ENCODE assay signal across 19 cellular contexts in the genomic region with DNA sequence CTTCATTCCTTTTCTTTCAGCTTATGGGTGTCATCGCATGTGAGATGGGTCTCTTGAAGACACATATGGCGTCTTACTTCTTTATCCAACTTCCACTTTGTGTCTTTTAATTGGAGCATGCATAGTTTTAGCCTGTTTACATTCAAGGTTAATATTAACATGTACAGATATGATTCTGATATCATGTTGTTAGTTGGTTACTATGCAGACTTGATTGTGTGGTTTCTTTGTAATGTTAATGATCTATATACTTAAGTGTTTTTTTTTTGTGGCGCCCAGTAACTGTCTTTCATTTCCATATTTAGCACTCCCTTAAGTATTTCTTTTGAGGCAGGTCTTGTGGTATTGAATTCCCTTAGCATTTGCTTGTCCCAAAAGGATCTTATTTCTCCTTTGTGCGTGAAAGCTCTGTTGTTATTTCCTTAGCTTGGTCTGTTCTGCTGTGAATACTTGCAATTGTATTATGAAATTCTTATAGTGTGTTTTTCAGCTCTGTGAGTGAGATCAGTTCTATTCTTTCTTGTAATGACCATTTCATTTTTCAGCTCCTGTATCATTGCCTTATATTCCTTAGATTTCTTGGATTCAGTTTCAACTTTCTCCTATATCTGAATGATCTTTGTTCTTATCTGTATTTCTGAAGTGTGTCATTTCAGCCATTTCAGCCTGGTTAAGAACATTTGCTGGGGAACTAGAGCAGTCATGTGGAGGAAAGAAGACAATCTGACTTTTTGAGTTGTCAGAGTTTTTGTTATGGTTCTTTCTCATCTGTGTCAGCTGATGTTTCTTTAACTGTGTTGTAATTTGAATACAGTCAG.
"Had no signal": no experiment of that assay in that cellular context is flagged by ENCODE, and none has a peak within 500 bp of the region (broad histone marks: within the 10 kb centered on the region; RNA-seq: fewer than 3 reads in every experiment).

No MANE protein-coding gene starts in this region.

- DNase-seq: effector memory CD4-positive, alpha-beta T cell; glutamatergic neuron; islet precursor cell; mammary epithelial cell; mucosa of descending colon; natural killer cell; ovary; right cardiac atrium; stimulated activated CD4-positive, alpha-beta T cell treated with anti-CD3 and anti-CD28 coated beads, Interleukin-4, amount 100 ng/mL, for 1 hour; stimulated activated CD8-positive, alpha-beta memory T cell treated with anti-CD3 and anti-CD28 coated beads, Interleukin-4, amount 100 ng/mL, for 48 hours; stimulated activated naive CD8-positive, alpha-beta T cell treated with anti-CD3 and anti-CD28 coated beads, Interleukin-15, Interleukin-2, amounts not matched to agents 100 U/mL and 50 U/mL, for 24 hours; thyroid gland; uterus had no signal

- H3K4me3 ChIP-seq: esophagus muscularis mucosa, gastroesophageal sphincter, mucosa of descending colon, ovary, smooth muscle cell, suprapubic skin, thyroid gland, uterus had no signal

- ATAC-seq: gastroesophageal sphincter; left lobe of liver; mucosa of descending colon; natural killer cell; right cardiac atrium; stimulated activated effector memory CD8-positive, alpha-beta T cell treated with anti-CD3 and anti-CD28 coated beads, Interleukin-12 subunit alpha, Interleukin-12 subunit beta, amount 100 ng/mL, for 72 hours; stimulated activated naive CD8-positive, alpha-beta T cell treated with anti-CD3 and anti-CD28 coated beads, Interleukin-15, Interleukin-2, amounts not matched to agents 100 U/mL and 50 U/mL, for 24 hours had no signal

- H3K27ac ChIP-seq: esophagus muscularis mucosa, gastroesophageal sphincter, ovary, suprapubic skin, thyroid gland, uterus had no signal

- H3K9me3 ChIP-seq: gastroesophageal sphincter, mucosa of descending colon, ovary, suprapubic skin, thyroid gland, uterus had no signal

- H3K27me3 ChIP-seq: esophagus muscularis mucosa, gastroesophageal sphincter, ovary, suprapubic skin, thyroid gland, uterus had no signal

- H3K4me2 ChIP-seq: smooth muscle cell had no signal

- H3K36me3 ChIP-seq: esophagus muscularis mucosa, gastroesophageal sphincter, ovary, suprapubic skin, thyroid gland, uterus had no signal

- H3K4me1 ChIP-seq: esophagus muscularis mucosa, gastroesophageal sphincter, suprapubic skin, thyroid gland, uterus had no signal
